15 cellular contexts compared by ENCODE assay signal in the genomic region with DNA sequence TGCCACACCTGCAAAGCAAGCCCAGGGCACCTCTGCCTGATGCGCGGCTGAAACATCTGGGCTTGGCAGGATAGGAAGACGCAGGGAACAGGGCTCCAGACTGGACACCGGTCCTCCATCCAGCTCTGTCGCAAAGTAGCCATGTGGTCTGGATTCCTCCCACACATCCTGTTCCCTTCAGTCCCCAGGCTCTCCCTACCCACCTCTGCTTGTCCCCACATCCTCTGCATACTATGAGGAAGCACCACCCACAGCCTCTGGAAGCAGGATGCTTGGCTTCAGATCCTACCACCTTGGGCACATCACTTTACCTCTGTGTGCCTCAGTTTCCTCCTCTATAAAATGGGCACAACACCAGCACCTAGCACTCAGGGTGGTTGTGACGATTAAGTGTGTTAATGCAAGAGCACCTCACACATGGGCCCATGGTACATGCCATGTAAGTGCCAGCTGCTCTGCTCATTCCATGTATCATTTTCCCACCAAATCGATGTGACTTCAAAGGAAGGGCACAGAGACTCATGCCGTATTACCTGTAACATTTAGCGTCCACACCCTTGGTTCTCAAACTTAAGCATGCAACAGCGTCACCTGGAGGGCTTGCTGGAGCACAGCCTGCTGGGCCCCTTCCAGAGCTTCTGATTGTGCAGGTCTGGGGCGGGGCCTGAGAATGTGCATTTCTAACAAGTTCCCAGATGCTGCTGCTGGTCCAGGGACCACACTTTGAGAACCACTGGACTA.
DNase-seq lines count a peak whose midpoint lies in the region; ATAC-seq and TF ChIP-seq lines count a peak whose summit lies in the region.
"Had no signal": no experiment of that assay in that cellular context is flagged by ENCODE, and none has a peak within 500 bp of the region (broad histone marks: within the 10 kb centered on the region; RNA-seq: fewer than 3 reads in every experiment).

No MANE protein-coding gene starts in this region.

- no peaks in the 10 kb centered on the region for H3K4me1 ChIP-seq in OCI-LY3 (ENCODE audit: low read length)
- H3K4me1 ChIP-seq in lower lobe of right lung = no peaks in the 10 kb centered on the region
- H3K4me1 ChIP-seq in esophagus squamous epithelium = peaks cover 0 to 6% (median 0%) of the 10 kb centered on the region in 3 donors
- H3K4me1 ChIP-seq: tibial artery had no signal

- TF ChIP-seq CTCF in OCI-LY3 (IDR thresholded peaks at IDR 0.05; ENCODE audit: low read depth, low read length) (peak; percentile 25), lower lobe of right lung (IDR thresholded peaks at IDR 0.05) (peak; percentile 7), esophagus squamous epithelium (IDR thresholded peaks at IDR 0.05) (peak in 2 of 6 experiments; percentile 12 to 38)

- peak; percentile 21 for DNase-seq in NCI-H2029 (lab: John Stamatoyannopoulos, UW)
- no peak for DNase-seq in NCI-H2029 treated with DMSO at 0.1 percent for 48 hours (lab: John Stamatoyannopoulos, UW)
- DNase-seq in H7 = peak; percentile 73
- DNase-seq in lower lobe of right lung = no peak
- DNase-seq in esophagus squamous epithelium (lab: John Stamatoyannopoulos, UW) = no peak
- DNase-seq: activated CD8-positive, alpha-beta memory T cell treated with anti-CD3 and anti-CD28 coated beads, Interleukin-2, amount 50 U/mL, for 4 hours; activated naive CD8-positive, alpha-beta T cell treated with anti-CD3 and anti-CD28 coated beads, Interleukin-2, amount 50 U/mL, for 24 hours; hypothalamus; NCI-H1930; occipital lobe; tibial artery had no signal

- no peak overlapping the region for H3K9ac ChIP-seq in OCI-LY3 (ENCODE audit: low read length)

- intact Hi-C loops in lower lobe of right lung (cut with DNase I) (no loop called here), esophagus squamous epithelium (cut with DNase I) (no loop called here)

- WGBS in esophagus squamous epithelium, 2 donors = 58 to 63% methylated on average over 7 to 10 of the region's 11 CpGs

- no peaks in the 10 kb centered on the region for H3K9me3 ChIP-seq in OCI-LY3 (ENCODE audit: insufficient read depth, low read length)
- H3K9me3 ChIP-seq in lower lobe of right lung = no peaks in the 10 kb centered on the region
- H3K9me3 ChIP-seq in esophagus squamous epithelium = no peaks in the 10 kb centered on the region
- H3K9me3 ChIP-seq: SJCRH30, tibial artery had no signal

- H2AFZ ChIP-seq in OCI-LY3 (ENCODE audit: low read depth, low read length) = no peak overlapping the region

- H3K27ac ChIP-seq in OCI-LY3 (ENCODE audit: low read length) (no peak overlapping the region), lower lobe of right lung (no peak overlapping the region), esophagus squamous epithelium (no peak overlapping the region)
- H3K27ac ChIP-seq: SJCRH30, tibial artery had no signal

- H3K36me3 ChIP-seq in H7 (replicated peaks; ENCODE audit: control insufficient read depth, insufficient read depth, low read length) (no peaks in the 10 kb centered on the region), OCI-LY3 (replicated peaks; ENCODE audit: low read depth, low read length) (no peaks in the 10 kb centered on the region), lower lobe of right lung (no peaks in the 10 kb centered on the region), esophagus squamous epithelium (no peaks in the 10 kb centered on the region)
- H3K36me3 ChIP-seq: SJCRH30, tibial artery had no signal

- H3K27me3 ChIP-seq in H7 (ENCODE audit: control insufficient read depth, insufficient read depth, low read length) (no peaks in the 10 kb centered on the region), OCI-LY3 (ENCODE audit: low read depth, low read length) (no peaks in the 10 kb centered on the region; the same call in 1 of the 2 replicates), lower lobe of right lung (ENCODE audit: low read depth) (peaks cover 3% of the 10 kb centered on the region), esophagus squamous epithelium (peaks cover 0 to 89% (median 2%) of the 10 kb centered on the region in 4 donors)

- TF ChIP-seq POLR2A in esophagus squamous epithelium (IDR thresholded peaks at IDR 0.05) = no peak

- no peak for ATAC-seq in lower lobe of right lung
- ATAC-seq in GM21737 (IDR thresholded peaks at IDR 0.05; ENCODE audit: unreplicated experiment) = no peak
- ATAC-seq in HG03135 (IDR thresholded peaks at IDR 0.05; ENCODE audit: unreplicated experiment) = no peak
- ATAC-seq: activated naive CD8-positive, alpha-beta T cell treated with anti-CD3 and anti-CD28 coated beads, Interleukin-2, amount 50 U/mL, for 24 hours had no signal

- H3K79me2 ChIP-seq in OCI-LY3 (ENCODE audit: low read length) = no peaks in the 10 kb centered on the region

- no peaks in the 10 kb centered on the region for H4K20me1 ChIP-seq in OCI-LY3 (ENCODE audit: insufficient read depth, low read length)

- H3K4me3 ChIP-seq in H7 (ENCODE audit: insufficient read depth, low read depth, low read length) (no peak overlapping the region), OCI-LY3 (ENCODE audit: low read length) (no peak overlapping the region), lower lobe of right lung (no peak overlapping the region), esophagus squamous epithelium (no peak overlapping the region)
- H3K4me3 ChIP-seq: SJCRH30, tibial artery had no signal

- no peak overlapping the region for H3K4me2 ChIP-seq in OCI-LY3 (ENCODE audit: low read length)

Comparison
In these comparisons a context has a peak if more than half of its experiments do, and no peak if none do; other contexts are left out.
1. DNase-seq: peak in NCI-H2029 (single experiment) and H7 (single experiment); none in NCI-H2029 treated with DMSO at 0.1 percent for 48 hours (single experiment), lower lobe of right lung (single experiment) and esophagus squamous epithelium (single experiment).